Comparison of ENCODE assay signal across 15 cellular contexts in the genomic region with DNA sequence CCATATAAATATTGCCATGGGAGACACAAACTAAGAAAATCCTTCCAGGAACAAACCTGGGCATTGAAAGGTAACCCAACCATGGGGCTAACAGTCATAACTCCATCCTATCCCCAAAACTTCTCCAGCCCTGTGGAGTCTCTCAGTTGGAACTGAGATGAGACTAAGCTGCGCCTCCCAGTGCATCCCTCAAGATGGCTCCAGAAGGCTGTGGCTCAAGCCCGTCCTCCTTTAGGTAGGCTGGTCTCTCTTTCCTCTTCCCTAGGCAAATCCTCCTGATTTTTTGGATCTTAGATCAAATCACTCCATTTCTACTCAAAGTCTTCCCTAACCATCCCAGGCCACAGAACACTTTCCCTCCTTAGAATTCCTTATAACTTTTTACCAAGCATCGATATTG.
A peak's percentile ranks its signal among the peaks of the same experiment; 100 is the strongest.
DNase-seq lines count a peak whose midpoint lies in the region; ATAC-seq and TF ChIP-seq lines count a peak whose summit lies in the region.
"Had no signal": no experiment of that assay in that cellular context is flagged by ENCODE, and none has a peak within 500 bp of the region (broad histone marks: within the 10 kb centered on the region; RNA-seq: fewer than 3 reads in every experiment).

No MANE protein-coding gene starts in this region.

- CTCF ChIA-PET in WTC11 (lab: Charles Lee) = interaction anchor here (0.9 to 1.0 kb wide), 2 partner anchors 161 to 237 kb away, joined by 3 to 6 read pairs; no protein-coding TSS in a partner anchor

- no peaks in the 10 kb centered on the region for H3K36me3 ChIP-seq in BE2C

- TF ChIP-seq CTCF in BE2C (IDR thresholded peaks at IDR 0.05; ENCODE audit: low read depth, low read length) = peak; percentile 27
- 0 out of 2 replicates have a peak, but pooled peaks have one; percentile 6 for TF ChIP-seq CTCF in GM12875 (IDR thresholded peaks at IDR 0.05; ENCODE audit: borderline replicate concordance, insufficient read depth, low read depth, low read length)
- no peak for TF ChIP-seq CTCF in WTC11 (IDR thresholded peaks at IDR 0.05)

- DNase-seq in BE2C = no peak
- peak; percentile 8 for DNase-seq in NCI-H1092 (lab: John Stamatoyannopoulos, UW)
- DNase-seq in WTC11 (ENCODE audit: low spot score) = peak; percentile 26
- DNase-seq in inferior parietal cortex (ENCODE audit: extremely low spot score) = no peak
- DNase-seq in T-helper 1 cell = no peak
- DNase-seq: Calu3; CD4-positive, CD25-positive, alpha-beta regulatory T cell; DMS53; NCI-H1417; NCI-H2029; NCI-H510A; RPMI8226; SIG-M5 had no signal

- H3K36me3 Mint-ChIP-seq in WTC11 = no peaks in the 10 kb centered on the region
- H3K36me3 Mint-ChIP-seq: CD4-positive, CD25-positive, alpha-beta regulatory T cell had no signal

- H3K9me3 Mint-ChIP-seq in WTC11 = peaks cover 5% of the 10 kb centered on the region; the same call in 1 of the 2 replicates

- no peaks in the 10 kb centered on the region for H3K27me3 ChIP-seq in BE2C

- H3K27me3 Mint-ChIP-seq in WTC11 (ENCODE audit: low read depth) = peaks cover 5% of the 10 kb centered on the region; the same call in 1 of the 2 replicates

- no peaks in the 10 kb centered on the region for H3K9me3 ChIP-seq in BE2C

- H3K4me1 Mint-ChIP-seq in WTC11 = peaks cover 17% of the 10 kb centered on the region
- H3K4me1 Mint-ChIP-seq: CD4-positive, CD25-positive, alpha-beta regulatory T cell had no signal

- H3K4me3 ChIP-seq in BE2C (ENCODE audit: low read depth, low read length) (no peak overlapping the region), GM12875 (ENCODE audit: low read depth, low read length) (no peak overlapping the region)

- H3K4me3 Mint-ChIP-seq in WTC11 = no peak overlapping the region
- H3K4me3 Mint-ChIP-seq: CD4-positive, CD25-positive, alpha-beta regulatory T cell had no signal

- H3K27ac Mint-ChIP-seq in WTC11 = no peak overlapping the region
- H3K27ac Mint-ChIP-seq: CD4-positive, CD25-positive, alpha-beta regulatory T cell had no signal

- ATAC-seq in WTC11 (peak; percentile 83), HG02798 (IDR thresholded peaks at IDR 0.05; ENCODE audit: poor library complexity, unreplicated experiment) (no peak)

- POLR2A ChIA-PET in WTC11 (lab: Charles Lee) = no interaction called here

- H3K4me1 ChIP-seq in BE2C = peaks cover 10% of the 10 kb centered on the region

TF ChIP-seq in WTC11, 78 proteins besides CTCF, POLR2A, EP300 and RAD21:
- TF ChIP-seq ERG (CRISPR knock-in tag; IDR thresholded peaks at IDR 0.05) (no peak), RELA (CRISPR knock-in tag; IDR thresholded peaks at IDR 0.05; ENCODE audit: borderline replicate concordance) (no peak), MAX (CRISPR knock-in tag; IDR thresholded peaks at IDR 0.05) (no peak), NFATC4 (CRISPR knock-in tag; IDR thresholded peaks at IDR 0.05) (no peak), FOXJ3 (CRISPR knock-in tag; IDR thresholded peaks at IDR 0.05; ENCODE audit: borderline replicate concordance) (no peak), ETV6 (CRISPR knock-in tag; IDR thresholded peaks at IDR 0.05) (no peak), FOXP1 (CRISPR knock-in tag; IDR thresholded peaks at IDR 0.05; ENCODE audit: borderline replicate concordance) (no peak), USF2 (CRISPR knock-in tag; IDR thresholded peaks at IDR 0.05) (no peak), EMX1 (CRISPR knock-in tag; IDR thresholded peaks at IDR 0.05) (no peak), USF1 (CRISPR knock-in tag; IDR thresholded peaks at IDR 0.05) (no peak), JUN (CRISPR knock-in tag; IDR thresholded peaks at IDR 0.05) (no peak), SMAD3 (CRISPR knock-in tag; IDR thresholded peaks at IDR 0.05; ENCODE audit: borderline replicate concordance) (no peak), ZMAT4 (CRISPR knock-in tag; IDR thresholded peaks at IDR 0.05) (no peak), GRHL2 (CRISPR knock-in tag; IDR thresholded peaks at IDR 0.05; ENCODE audit: insufficient replicate concordance, severe bottlenecking) (no peak), CREB1 (CRISPR knock-in tag; IDR thresholded peaks at IDR 0.05) (no peak), ZNF416 (CRISPR knock-in tag; IDR thresholded peaks at IDR 0.05) (no peak), TEAD1 (CRISPR knock-in tag; IDR thresholded peaks at IDR 0.05) (no peak)
- TF ChIP-seq, protein P1, sequence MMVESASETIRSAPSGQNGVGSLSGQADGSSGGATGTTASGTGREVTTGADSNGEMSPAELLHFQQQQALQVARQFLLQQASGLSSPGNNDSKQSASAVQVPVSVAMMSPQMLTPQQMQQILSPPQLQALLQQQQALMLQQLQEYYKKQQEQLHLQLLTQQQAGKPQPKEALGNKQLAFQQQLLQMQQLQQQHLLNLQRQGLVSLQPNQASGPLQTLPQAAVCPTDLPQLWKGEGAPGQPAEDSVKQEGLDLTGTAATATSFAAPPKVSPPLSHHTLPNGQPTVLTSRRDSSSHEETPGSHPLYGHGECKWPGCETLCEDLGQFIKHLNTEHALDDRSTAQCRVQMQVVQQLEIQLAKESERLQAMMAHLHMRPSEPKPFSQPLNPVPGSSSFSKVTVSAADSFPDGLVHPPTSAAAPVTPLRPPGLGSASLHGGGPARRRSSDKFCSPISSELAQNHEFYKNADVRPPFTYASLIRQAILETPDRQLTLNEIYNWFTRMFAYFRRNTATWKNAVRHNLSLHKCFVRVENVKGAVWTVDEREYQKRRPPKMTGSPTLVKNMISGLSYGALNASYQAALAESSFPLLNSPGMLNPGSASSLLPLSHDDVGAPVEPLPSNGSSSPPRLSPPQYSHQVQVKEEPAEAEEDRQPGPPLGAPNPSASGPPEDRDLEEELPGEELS (CRISPR knock-in tag; IDR thresholded peaks at IDR 0.05) = no peak

Comparison
In these comparisons a context has a peak if more than half of its experiments do, and no peak if none do; other contexts are left out.
1. DNase-seq: peak in NCI-H1092 (single experiment) and WTC11 (single experiment); none in BE2C (single experiment), inferior parietal cortex (single experiment) and T-helper 1 cell (0 of 5).